In genomic region chr11:23956586-23956985, GRCh38 we compare ENCODE assay signal across 22 cellular contexts.
DNase-seq lines count a peak whose midpoint lies in the region; ATAC-seq, FAIRE-seq and TF ChIP-seq lines count a peak whose summit lies in the region.
"Had no signal": no experiment of that assay in that cellular context is flagged by ENCODE, and none has a peak within 500 bp of the region (broad histone marks: within the 10 kb centered on the region; RNA-seq: fewer than 3 reads in every experiment).

No MANE protein-coding gene starts in this region.

- no peak overlapping the region for H3K27ac Mint-ChIP-seq in CD8-positive, alpha-beta memory T cell
- H3K27ac Mint-ChIP-seq: B cell; CD8-positive, alpha-beta T cell; HFFc6 had no signal

- no peak overlapping the region; the same call in 1 of the 2 replicates for H3K27ac ChIP-seq in IMR-90 (ENCODE audit: insufficient read depth, low read length)
- peak overlapping the region; percentile 69 for H3K27ac ChIP-seq in brain microvascular endothelial cell
- H3K27ac ChIP-seq in osteoblast (ENCODE audit: low read depth, low read length): no peak overlapping the region
- H3K27ac ChIP-seq in CD8-positive, alpha-beta memory T cell (ENCODE audit: low read depth, low read length): no peak overlapping the region
- H3K27ac ChIP-seq in small intestine (ENCODE audit: low read depth in 1 of 2, low read length in 1 of 2): no peak overlapping the region
- H3K27ac ChIP-seq: BLaER1 treated with 17β-estradiol and CSF1 and Interleukin-3, amounts not matched to agents 10 nM and 100 nM; KMS-11 had no signal

- H4K91ac ChIP-seq in IMR-90 (ENCODE audit: insufficient read depth, low read depth, low read length): peak overlapping the region; percentile 7; the same call in 1 of the 2 replicates

- H4K5ac ChIP-seq in IMR-90 (ENCODE audit: low read depth, low read length): peak overlapping the region; percentile 89; the same call in 1 of the 2 replicates

- H3K4me1 ChIP-seq in IMR-90 (ENCODE audit: control insufficient read depth, insufficient read depth, low read length) (peaks cover 6% of the 10 kb centered on the region; the same call in 1 of the 2 replicates), osteoblast (ENCODE audit: insufficient read depth, low read length) (no peaks in the 10 kb centered on the region), small intestine (ENCODE audit: control insufficient read depth in 2 of 2, insufficient read depth in 1 of 2, low read depth in 1 of 2, low read length in 1 of 2) (no peaks in the 10 kb centered on the region)
- no peaks in the 10 kb centered on the region for H3K4me1 ChIP-seq in CD8-positive, alpha-beta memory T cell (ENCODE audit: insufficient read depth, low read length)
- H3K4me1 ChIP-seq: BLaER1 treated with 17β-estradiol and CSF1 and Interleukin-3, amounts not matched to agents 10 nM and 100 nM had no signal

- H3K9me3 ChIP-seq in IMR-90 (ENCODE audit: control insufficient read depth, insufficient read depth, low read length) (no peaks in the 10 kb centered on the region), osteoblast (ENCODE audit: low read depth, low read length) (no peaks in the 10 kb centered on the region), small intestine (ENCODE audit: control insufficient read depth, low read depth) (no peaks in the 10 kb centered on the region)
- no peaks in the 10 kb centered on the region for H3K9me3 ChIP-seq in CD8-positive, alpha-beta memory T cell (ENCODE audit: low read length)
- H3K9me3 ChIP-seq: BLaER1 treated with 17β-estradiol and CSF1 and Interleukin-3, amounts not matched to agents 10 nM and 100 nM had no signal

- FAIRE-seq in small intestine (lab: Jason Lieb, UNC): no peak
- FAIRE-seq: GM12892, GM18507 had no signal

- H3K4me2 ChIP-seq in IMR-90 (ENCODE audit: low read depth, low read length): no peak overlapping the region
- no peak overlapping the region for H3K4me2 ChIP-seq in osteoblast (ENCODE audit: insufficient read depth, low read length)
- H3K4me2 ChIP-seq: BLaER1 treated with 17β-estradiol and CSF1 and Interleukin-3, amounts not matched to agents 10 nM and 100 nM; KMS-11 had no signal

- POLR2A ChIA-PET in IMR-90 (lab: Charles Lee; ENCODE audit: unreplicated experiment): interaction anchor here (0.6 kb wide), 1 partner anchor 88 kb away, joined by 7 read pairs; no protein-coding TSS in a partner anchor
- POLR2A ChIA-PET in CD8-positive, alpha-beta memory T cell (lab: Charles Lee): no interaction called here

- H2BK120ac ChIP-seq in IMR-90 (ENCODE audit: low read depth, low read length): peak overlapping the region; percentile 75

- peak overlapping the region; percentile 93; the same call in 1 of the 2 replicates for H3K18ac ChIP-seq in IMR-90 (ENCODE audit: low read depth, low read length)

- CTCF ChIA-PET in IMR-90 (lab: Yijun Ruan, JAX): no interaction called here
- CTCF ChIA-PET in CD8-positive, alpha-beta memory T cell (lab: Charles Lee): no interaction called here

- no peaks in the 10 kb centered on the region for H3K27me3 ChIP-seq in IMR-90 (ENCODE audit: control insufficient read depth, insufficient read depth, low read length)
- H3K27me3 ChIP-seq in brain microvascular endothelial cell (replicated peaks): no peaks in the 10 kb centered on the region
- no peaks in the 10 kb centered on the region for H3K27me3 ChIP-seq in osteoblast (ENCODE audit: insufficient read depth, low read length)
- H3K27me3 ChIP-seq in CD8-positive, alpha-beta memory T cell (ENCODE audit: insufficient read depth, low read length, poor library complexity, severe bottlenecking): no peaks in the 10 kb centered on the region
- H3K27me3 ChIP-seq in small intestine (ENCODE audit: control insufficient read depth in 2 of 2, insufficient read depth in 2 of 2, low read length in 2 of 2): no peaks in the 10 kb centered on the region
- H3K27me3 ChIP-seq: BLaER1 treated with 17β-estradiol and CSF1 and Interleukin-3, amounts not matched to agents 10 nM and 100 nM had no signal

- no peak overlapping the region for H2AK9ac ChIP-seq in IMR-90 (replicated peaks; ENCODE audit: low read depth, low read length, poor library complexity)

- TF ChIP-seq POLR2A in IMR-90 (IDR thresholded peaks at IDR 0.05; ENCODE audit: low read depth, low read length): no peak

- H3K79me1 ChIP-seq in IMR-90 (ENCODE audit: low read depth in 1 of 2, low read length in 2 of 2): no peaks in the 10 kb centered on the region

- H3K4ac ChIP-seq in IMR-90 (ENCODE audit: low read depth, low read length): peak overlapping the region; percentile 66; the same call in 1 of the 2 replicates

- H3K23ac ChIP-seq in IMR-90 (ENCODE audit: low read depth, low read length): peak overlapping the region; percentile 36; the same call in 1 of the 2 replicates

- no peak overlapping the region for H3K56ac ChIP-seq in IMR-90 (ENCODE audit: extremely low read depth, insufficient read depth, low read length)

- H3K36me3 ChIP-seq in IMR-90 (ENCODE audit: control insufficient read depth, insufficient read depth, low read length) (no peaks in the 10 kb centered on the region), brain microvascular endothelial cell (replicated peaks) (no peaks in the 10 kb centered on the region), osteoblast (ENCODE audit: insufficient read depth, low read length) (no peaks in the 10 kb centered on the region), small intestine (ENCODE audit: control insufficient read depth in 2 of 2, insufficient read depth in 2 of 2, low read length in 2 of 2) (no peaks in the 10 kb centered on the region)
- H3K36me3 ChIP-seq in CD8-positive, alpha-beta memory T cell (ENCODE audit: insufficient read depth, low read length): no peaks in the 10 kb centered on the region
- H3K36me3 ChIP-seq: BLaER1 treated with 17β-estradiol and CSF1 and Interleukin-3, amounts not matched to agents 10 nM and 100 nM had no signal

- no CpG with 5 or more reads among the region's 3 CpGs for WGBS in IMR-90 (ENCODE audit: extremely low coverage in 2 of 2, insufficient read length in 1 of 2), 2 experiments
- 85 to 89% (median 89%) methylated on average over 3 of the region's 3 CpGs for WGBS in small intestine, 3 donors

- H3K9me3 Mint-ChIP-seq in CD8-positive, alpha-beta memory T cell: peaks cover 0 to 8% (median 7%) of the 10 kb centered on the region in 5 donors
- H3K9me3 Mint-ChIP-seq: HFFc6 had no signal

- H2AFZ ChIP-seq in IMR-90 (replicated peaks; ENCODE audit: low read length, poor library complexity): no peak overlapping the region
- H2AFZ ChIP-seq in osteoblast (ENCODE audit: low read length): no peak overlapping the region

- H3K36me3 Mint-ChIP-seq in CD8-positive, alpha-beta memory T cell: no peaks in the 10 kb centered on the region
- H3K36me3 Mint-ChIP-seq: CD8-positive, alpha-beta T cell had no signal

- dilution Hi-C loops in IMR-90 (cut with HindIII; ENCODE audit: low sequenced_read_pairs, unreplicated experiment): no loop called here

- H3K27me3 Mint-ChIP-seq in CD8-positive, alpha-beta memory T cell: no peaks in the 10 kb centered on the region
- H3K27me3 Mint-ChIP-seq: B cell had no signal

- ATAC-seq in IMR-90 (ENCODE audit: low read depth): peak; percentile 42
- ATAC-seq in GM19467 (IDR thresholded peaks at IDR 0.05; ENCODE audit: unreplicated experiment): no peak
- ATAC-seq in GM19351 (IDR thresholded peaks at IDR 0.05; ENCODE audit: unreplicated experiment): no peak
- ATAC-seq: CD8-positive, alpha-beta T cell; HCT116 had no signal

- no peak overlapping the region for H2BK15ac ChIP-seq in IMR-90 (ENCODE audit: low read depth, low read length)

- in situ Hi-C loops in IMR-90 (cut with MboI; ENCODE audit: low sequenced_read_pairs) (no loop called here), brain microvascular endothelial cell (cut with HindIII; ENCODE audit: low pct_ligation_motif_present, low sequenced_read_pairs) (no loop called here)

- H4K8ac ChIP-seq in IMR-90 (ENCODE audit: low read depth in 2 of 2, low read length in 2 of 2): peak overlapping the region; percentile 20 to 74

- H3K14ac ChIP-seq in IMR-90 (replicated peaks; ENCODE audit: low read depth, low read length): no peak overlapping the region

- H3K9me1 ChIP-seq in IMR-90 (ENCODE audit: insufficient read depth, low read length): no peaks in the 10 kb centered on the region

- intact Hi-C loops in IMR-90 (cut with micrococcal nuclease): no loop called here

- TF ChIP-seq RAD21 in IMR-90 (IDR thresholded peaks at IDR 0.05; ENCODE audit: low read length): no peak

- no peak for TF ChIP-seq CTCF in IMR-90 (conservative IDR thresholded peaks at IDR 0.05; ENCODE audit: low read depth, low read length)
- no peak for TF ChIP-seq CTCF in brain microvascular endothelial cell (IDR thresholded peaks at IDR 0.05; ENCODE audit: low read depth, low read length, missing control alignments)
- TF ChIP-seq CTCF in osteoblast (IDR thresholded peaks at IDR 0.05; ENCODE audit: extremely low read depth, low read depth, low read length): no peak

- H3K79me2 ChIP-seq in osteoblast (ENCODE audit: insufficient read depth, low read length): no peaks in the 10 kb centered on the region

- DNase-seq in IMR-90 (peak; percentile 56), RPMI7951 (ENCODE audit: low read depth) (peak; percentile 3), brain microvascular endothelial cell (no peak), osteoblast (ENCODE audit: insufficient read length, low spot score, missing footprints) (peak; percentile 15), small intestine (no peak)
- DNase-seq in CD8-positive, alpha-beta memory T cell: no peak
- DNase-seq: CD8-positive, alpha-beta T cell; COR-L47; DMS 273 treated with DMSO at 0.1 percent for 48 hours; DMS53; GDM1; GOT3; H7; HFFc6 had no signal

- no peak overlapping the region for H3K4me3 Mint-ChIP-seq in CD8-positive, alpha-beta memory T cell
- H3K4me3 Mint-ChIP-seq: B cell; CD8-positive, alpha-beta T cell; HFFc6 had no signal

- H4K20me1 ChIP-seq in IMR-90 (ENCODE audit: insufficient read depth, low read length): no peaks in the 10 kb centered on the region
- H4K20me1 ChIP-seq in osteoblast (ENCODE audit: insufficient read depth, low read length): no peaks in the 10 kb centered on the region
- H4K20me1 ChIP-seq: BLaER1 treated with 17β-estradiol and CSF1 and Interleukin-3, amounts not matched to agents 10 nM and 100 nM had no signal

- H3K4me1 Mint-ChIP-seq in CD8-positive, alpha-beta memory T cell: no peaks in the 10 kb centered on the region
- H3K4me1 Mint-ChIP-seq: B cell had no signal

- H3K4me3 ChIP-seq in IMR-90 (ENCODE audit: insufficient read depth, low read depth, low read length): no peak overlapping the region
- H3K4me3 ChIP-seq in brain microvascular endothelial cell (ENCODE audit: low read depth, low read length): no peak overlapping the region
- H3K4me3 ChIP-seq in osteoblast (ENCODE audit: insufficient read depth, low read length): no peak overlapping the region
- H3K4me3 ChIP-seq in CD8-positive, alpha-beta memory T cell (ENCODE audit: low read length): no peak overlapping the region
- no peak overlapping the region for H3K4me3 ChIP-seq in small intestine (ENCODE audit: low read depth in 1 of 2, low read length in 2 of 2)
- H3K4me3 ChIP-seq: BLaER1 treated with 17β-estradiol and CSF1 and Interleukin-3, amounts not matched to agents 10 nM and 100 nM had no signal

- no TSS peak for BruUV-seq in IMR-90 (replicated peaks; lab: Mats Ljungman, UMichigan)

- H2BK20ac ChIP-seq in IMR-90 (ENCODE audit: low read depth, low read length): peak overlapping the region; percentile 79

- H3K9ac ChIP-seq in IMR-90 (ENCODE audit: low read depth, low read length): no peak overlapping the region
- H3K9ac ChIP-seq: BLaER1 treated with 17β-estradiol and CSF1 and Interleukin-3, amounts not matched to agents 10 nM and 100 nM; KMS-11 had no signal

- H2BK5ac ChIP-seq in IMR-90 (ENCODE audit: low read depth, low read length, poor library complexity, severe bottlenecking): peak overlapping the region; percentile 67

- no peak overlapping the region for H2AK5ac ChIP-seq in IMR-90 (ENCODE audit: low read depth, low read length)

Comparison
In these comparisons a context has a peak if more than half of its experiments do, and no peak if none do; other contexts are left out.
1. DNase-seq: peak in IMR-90 (single experiment), RPMI7951 (single experiment) and osteoblast (single experiment); none in brain microvascular endothelial cell (single experiment), CD8-positive, alpha-beta memory T cell (0 of 5) and small intestine (single experiment).